Comparison of ENCODE assay signal across 1 cellular context in the genomic region with DNA sequence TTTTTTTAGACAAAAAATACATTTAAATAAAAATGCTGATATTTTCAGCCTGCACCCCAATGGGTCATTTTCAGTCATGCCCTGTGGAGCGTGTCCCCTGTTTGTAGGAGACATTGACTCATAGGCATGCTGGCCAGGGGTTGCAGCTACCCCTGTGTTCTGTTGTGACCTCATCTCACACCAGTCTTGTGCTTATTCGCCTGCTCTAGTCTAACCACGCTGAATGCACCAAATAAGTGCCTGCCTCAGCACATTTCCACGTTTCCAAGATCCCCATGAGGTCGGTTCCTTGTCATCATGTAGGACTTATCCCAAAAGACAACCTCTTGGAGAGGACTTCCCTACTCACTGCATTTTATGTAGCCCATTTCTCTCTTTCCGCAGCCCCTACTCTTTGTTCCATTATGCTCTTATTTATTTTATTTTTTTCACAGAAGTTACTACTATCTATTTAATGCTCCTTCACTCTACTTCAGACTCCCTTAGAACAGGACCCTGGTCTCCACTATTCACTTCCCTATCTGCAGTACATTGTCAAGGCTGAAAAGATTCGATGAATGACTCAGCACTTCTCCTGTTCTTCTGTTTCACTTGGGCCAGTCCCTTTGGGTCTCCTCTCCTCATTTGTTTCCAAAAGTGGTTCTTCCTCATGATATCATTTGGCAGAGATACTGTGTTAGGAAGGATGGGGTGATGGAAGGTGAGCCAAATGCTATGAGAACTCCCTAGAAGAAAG.
TF ChIP-seq lines count a peak whose summit lies in the region.

No MANE protein-coding gene starts in this region.

TF ChIP-seq in K562, 482 proteins besides CTCF, POLR2A, EP300 and RAD21 (continued from another document):
- no peak for TF ChIP-seq ZBTB11 (CRISPR knock-in tag; IDR thresholded peaks at IDR 0.05)
- peak; percentile 32; the same call in 1 of the 2 replicates for TF ChIP-seq MAFF (IDR thresholded peaks at IDR 0.05; ENCODE audit: low read length)
- TF ChIP-seq ZNF253 (CRISPR knock-in tag; conservative IDR thresholded peaks at IDR 0.05): no peak
- TF ChIP-seq NFE2 (IDR thresholded peaks at IDR 0.05; ENCODE audit: low read depth): peak; percentile 73
- peak; percentile 58; the same call in 1 of the 2 replicates for TF ChIP-seq NFE2L1 (tag; IDR thresholded peaks at IDR 0.05; ENCODE audit: borderline replicate concordance, low read depth)
- peak; percentile 47; the same call in 1 of the 2 replicates for TF ChIP-seq ZNF316 (IDR thresholded peaks at IDR 0.05)
- peak; percentile 43 for TF ChIP-seq C11orf30 (IDR thresholded peaks at IDR 0.05; ENCODE audit: low read depth)
